20 cellular contexts compared by ENCODE assay signal in genomic region chr15:66715181-66715624, GRCh38. TPM values are rescaled to one million over a fixed set of nuclear protein-coding genes. Genes with fewer than 3 reads are reported as not detected.
DNase-seq lines count a peak whose midpoint lies in the region; ATAC-seq lines count a peak whose summit lies in the region.
"Had no signal": no experiment of that assay in that cellular context is flagged by ENCODE, and none has a peak within 500 bp of the region (broad histone marks: within the 10 kb centered on the region; RNA-seq: fewer than 3 reads in every experiment).

No MANE protein-coding gene starts in this region.

- H4K91ac ChIP-seq in trophoblast cell (ENCODE audit: low read depth, low read length): no peak overlapping the region

- H3K27me3 Mint-ChIP-seq in T-helper 17 cell: peaks cover 21% of the 10 kb centered on the region
- H3K27me3 Mint-ChIP-seq: stimulated activated naive CD8-positive, alpha-beta T cell treated with anti-CD3 and anti-CD28 coated beads, Interleukin-15, amount 100 ng/mL, for 72 hours had no signal

- H4K12ac ChIP-seq in trophoblast cell (ENCODE audit: low read depth, low read length): no peak overlapping the region

- H2BK120ac ChIP-seq in trophoblast cell (ENCODE audit: insufficient read depth, low read length, poor library complexity): no peak overlapping the region

- no peak overlapping the region for H2BK5ac ChIP-seq in trophoblast cell (ENCODE audit: low read depth, low read length, poor library complexity)

- no peak overlapping the region for H3K27ac ChIP-seq in trophoblast cell (ENCODE audit: low read depth, low read length)

- no peak overlapping the region for H2BK12ac ChIP-seq in trophoblast cell (ENCODE audit: low read length)

- H3K4me3 Mint-ChIP-seq in T-helper 17 cell: no peak overlapping the region
- H3K4me3 Mint-ChIP-seq: central memory CD8-positive, alpha-beta T cell; natural killer cell; stimulated activated naive CD8-positive, alpha-beta T cell treated with anti-CD3 and anti-CD28 coated beads, Interleukin-15, amount 100 ng/mL, for 72 hours had no signal

- H2AFZ ChIP-seq in trophoblast cell (ENCODE audit: insufficient read depth, low read length, poor library complexity): no peak overlapping the region

- H3K14ac ChIP-seq in trophoblast cell (ENCODE audit: low read length): no peak overlapping the region

- no peak overlapping the region for H3K4me3 ChIP-seq in trophoblast cell (ENCODE audit: low read depth, low read length)
- H3K4me3 ChIP-seq: Peyer's patch had no signal

- H3K4me1 ChIP-seq in trophoblast cell (ENCODE audit: control insufficient read depth in 1 of 2, insufficient read depth in 2 of 2, low read length in 2 of 2): peaks cover 33 to 38% of the 10 kb centered on the region in 2 experiments

- peaks cover 3% of the 10 kb centered on the region for H3K79me1 ChIP-seq in trophoblast cell (ENCODE audit: low read length)

- H3K36me3 Mint-ChIP-seq in T-helper 17 cell (ENCODE audit: low read depth): no peaks in the 10 kb centered on the region
- H3K36me3 Mint-ChIP-seq: activated naive CD4-positive, alpha-beta T cell treated with anti-CD3 and anti-CD28 coated beads, Interleukin-2, amount 50 U/mL, for 72 hours; natural killer cell had no signal

- H3K4me2 ChIP-seq in trophoblast cell (ENCODE audit: low read length): no peak overlapping the region

- peak; percentile 66 for DNase-seq in Caki2 (ENCODE audit: low read depth)
- DNase-seq in T-helper 17 cell: no peak
- DNase-seq in kidney tubule cell (ENCODE audit: low spot score): peak; percentile 67
- DNase-seq in trophoblast cell: no peak
- no peak for DNase-seq in NCI-H1436 treated with DMSO at 0.1 percent for 48 hours (lab: John Stamatoyannopoulos, UW)
- DNase-seq in HuH-7.5 (ENCODE audit: low spot score): no peak
- no peak for DNase-seq in putamen (ENCODE audit: low spot score)
- no peak for DNase-seq in SIG-M5 treated with dmso at 0.1 percent for 504 hours (lab: John Stamatoyannopoulos, UW; ENCODE audit: unreplicated experiment)
- DNase-seq: activated CD4-positive, alpha-beta T cell treated with anti-CD3 and anti-CD28 coated beads for 1 hour; AML-193; DND-41; head of caudate nucleus; KBM-7; natural killer cell; NCI-H1417; NCI-H446; stimulated activated naive CD8-positive, alpha-beta T cell treated with anti-CD3 and anti-CD28 coated beads, Interleukin-15, amount 100 ng/mL, for 72 hours had no signal

- peaks cover 3% of the 10 kb centered on the region for H3K4me1 Mint-ChIP-seq in T-helper 17 cell
- H3K4me1 Mint-ChIP-seq: central memory CD8-positive, alpha-beta T cell; natural killer cell had no signal

- no peak overlapping the region for H3K9ac ChIP-seq in trophoblast cell (ENCODE audit: low read length)

- H3K18ac ChIP-seq in trophoblast cell (ENCODE audit: low read length): no peak overlapping the region

- in situ Hi-C loops in Caki2 (cut with HindIII; ENCODE audit: low pct_unique_long_range_greater_than_20kb, low sequenced_read_pairs): no loop called here

- peak overlapping the region; percentile 55 for H3K4ac ChIP-seq in trophoblast cell (ENCODE audit: low read depth, low read length)

- no peak for ATAC-seq in T-helper 17 cell
- ATAC-seq: activated naive CD4-positive, alpha-beta T cell treated with anti-CD3 and anti-CD28 coated beads, Interleukin-2, amount 50 U/mL, for 72 hours; natural killer cell; stimulated activated naive CD8-positive, alpha-beta T cell treated with anti-CD3 and anti-CD28 coated beads, Interleukin-15, amount 100 ng/mL, for 72 hours had no signal

- H3K23ac ChIP-seq in trophoblast cell (ENCODE audit: low read length): no peak overlapping the region

- H2AK5ac ChIP-seq in trophoblast cell (ENCODE audit: low read length): no peak overlapping the region

- peak overlapping the region; percentile 14 for H3K27ac Mint-ChIP-seq in T-helper 17 cell
- H3K27ac Mint-ChIP-seq: activated naive CD4-positive, alpha-beta T cell treated with anti-CD3 and anti-CD28 coated beads, Interleukin-2, amount 50 U/mL, for 72 hours; natural killer cell; stimulated activated naive CD8-positive, alpha-beta T cell treated with anti-CD3 and anti-CD28 coated beads, Interleukin-15, amount 100 ng/mL, for 72 hours had no signal

- WGBS in trophoblast cell (ENCODE audit: extremely low coverage, insufficient coverage, insufficient read length): no CpG with 5 or more reads among the region's 6 CpGs

- no peak overlapping the region for H4K8ac ChIP-seq in trophoblast cell (ENCODE audit: low read depth, low read length)

- H3K79me2 ChIP-seq in trophoblast cell (ENCODE audit: control insufficient read depth, insufficient read depth, low read length, poor library complexity): peaks cover 11% of the 10 kb centered on the region

- peaks cover 54 to 71% of the 10 kb centered on the region in 2 experiments for H3K36me3 ChIP-seq in trophoblast cell (ENCODE audit: control insufficient read depth in 1 of 2, insufficient read depth in 2 of 2, low read length in 2 of 2)
- H3K36me3 ChIP-seq: Peyer's patch had no signal

- no peaks in the 10 kb centered on the region for H3K27me3 ChIP-seq in trophoblast cell (ENCODE audit: insufficient read depth, low read length)
- H3K27me3 ChIP-seq: Peyer's patch had no signal

- H3K9me3 ChIP-seq in T-helper 17 cell (ENCODE audit: control insufficient read depth, low read length, poor library complexity, severe bottlenecking) (no peaks in the 10 kb centered on the region), trophoblast cell (ENCODE audit: insufficient read depth, low read depth, low read length) (no peaks in the 10 kb centered on the region)
- H3K9me3 ChIP-seq: Peyer's patch had no signal

RNA-seq across cellular contexts. Expression of gene SMAD6, which starts 13.2 kb away (rescaled TPM):
- total RNA-seq in Caki2 (2014; rRNA removed; shearing (Covaris generic); ENCODE audit: low replicate concordance): 53.7 and 64.5 TPM in 2 replicates
- total RNA-seq in T-helper 17 cell: under 1 TPM in 1 of 2 donors, not detected in 1; 0.10 TPM
- polyA plus RNA-seq in trophoblast cell (2013): 29.5 and 30.6 TPM in 2 replicates

Comparison
In these comparisons a context has a peak if more than half of its experiments do, and no peak if none do; other contexts are left out.
1. DNase-seq: peak in Caki2 (single experiment) and kidney tubule cell (single experiment); none in T-helper 17 cell (0 of 3), trophoblast cell (0 of 2), NCI-H1436 treated with DMSO at 0.1 percent for 48 hours (single experiment), HuH-7.5 (single experiment), putamen (single experiment) and SIG-M5 treated with dmso at 0.1 percent for 504 hours (single experiment).
2. RNA of gene SMAD6, which starts 13.2 kb away (total RNA-seq): 53.7 to 64.5 TPM in Caki2; 0.10 TPM in T-helper 17 cell; every median in the first group is over 10 times any median in the second.